ENCODE assay signal across 1 cellular context in the genomic region with DNA sequence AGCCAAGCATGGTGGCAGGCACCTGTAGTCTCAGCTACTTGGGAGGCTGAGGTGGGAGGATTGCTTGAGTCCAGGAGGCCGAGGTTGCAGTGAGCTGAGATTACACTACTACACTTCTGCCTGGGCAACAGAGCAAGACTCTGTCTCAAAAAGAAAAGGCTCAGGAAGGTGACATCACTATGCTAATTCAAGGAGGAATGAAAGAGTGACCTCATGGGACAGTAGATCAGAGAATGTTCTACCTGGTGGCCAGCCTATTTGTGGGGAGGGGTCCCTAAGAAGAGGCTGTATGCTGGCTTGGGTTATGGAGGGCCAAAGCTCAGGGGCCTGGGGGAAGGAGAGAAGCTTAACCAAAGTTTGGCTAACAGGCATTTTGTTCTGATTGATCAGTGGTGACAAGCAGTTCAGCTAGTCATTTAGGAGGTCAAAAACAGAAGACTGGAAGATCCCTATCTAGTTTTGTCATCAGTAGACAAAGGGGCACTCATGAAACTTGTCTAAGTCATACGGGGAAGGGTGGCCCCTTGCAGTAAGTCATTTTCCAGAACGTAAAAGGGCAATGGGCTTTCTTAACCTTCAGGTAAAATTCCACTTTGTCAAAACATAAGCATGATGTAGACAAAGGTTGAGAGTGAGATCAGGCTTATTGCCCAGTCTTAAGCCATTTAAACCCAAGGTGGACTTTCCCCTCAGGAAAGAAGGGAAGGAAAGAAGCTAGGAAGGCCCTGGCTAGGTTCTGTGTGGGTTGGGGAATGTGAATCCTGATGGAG.
TF ChIP-seq lines count a peak whose summit lies in the region.

No MANE protein-coding gene starts in this region.

TF ChIP-seq in GM12878, 131 proteins besides CTCF, POLR2A, EP300 and RAD21 (continued from another document and continues in another):
- TF ChIP-seq, protein P1, sequence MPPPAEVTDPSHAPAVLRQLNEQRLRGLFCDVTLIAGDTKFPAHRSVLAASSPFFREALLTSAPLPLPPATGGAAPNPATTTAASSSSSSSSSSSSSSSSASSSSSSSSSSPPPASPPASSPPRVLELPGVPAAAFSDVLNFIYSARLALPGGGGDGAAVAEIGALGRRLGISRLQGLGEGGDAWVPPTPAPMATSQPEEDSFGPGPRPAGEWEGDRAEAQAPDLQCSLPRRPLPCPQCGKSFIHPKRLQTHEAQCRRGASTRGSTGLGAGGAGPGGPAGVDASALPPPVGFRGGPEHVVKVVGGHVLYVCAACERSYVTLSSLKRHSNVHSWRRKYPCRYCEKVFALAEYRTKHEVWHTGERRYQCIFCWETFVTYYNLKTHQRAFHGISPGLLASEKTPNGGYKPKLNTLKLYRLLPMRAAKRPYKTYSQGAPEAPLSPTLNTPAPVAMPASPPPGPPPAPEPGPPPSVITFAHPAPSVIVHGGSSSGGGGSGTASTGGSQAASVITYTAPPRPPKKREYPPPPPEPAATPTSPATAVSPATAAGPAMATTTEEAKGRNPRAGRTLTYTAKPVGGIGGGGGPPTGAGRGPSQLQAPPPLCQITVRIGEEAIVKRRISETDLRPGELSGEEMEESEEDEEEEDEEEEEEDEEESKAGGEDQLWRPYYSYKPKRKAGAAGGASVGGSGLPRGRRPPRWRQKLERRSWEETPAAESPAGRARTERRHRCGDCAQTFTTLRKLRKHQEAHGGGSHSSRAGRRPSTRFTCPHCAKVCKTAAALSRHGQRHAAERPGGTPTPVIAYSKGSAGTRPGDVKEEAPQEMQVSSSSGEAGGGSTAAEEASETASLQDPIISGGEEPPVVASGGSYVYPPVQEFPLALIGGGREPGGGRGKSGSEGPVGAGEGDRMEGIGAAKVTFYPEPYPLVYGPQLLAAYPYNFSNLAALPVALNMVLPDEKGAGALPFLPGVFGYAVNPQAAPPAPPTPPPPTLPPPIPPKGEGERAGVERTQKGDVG (CRISPR knock-in tag; IDR thresholded peaks at IDR 0.05), result no peak
- TF ChIP-seq, protein P2, sequence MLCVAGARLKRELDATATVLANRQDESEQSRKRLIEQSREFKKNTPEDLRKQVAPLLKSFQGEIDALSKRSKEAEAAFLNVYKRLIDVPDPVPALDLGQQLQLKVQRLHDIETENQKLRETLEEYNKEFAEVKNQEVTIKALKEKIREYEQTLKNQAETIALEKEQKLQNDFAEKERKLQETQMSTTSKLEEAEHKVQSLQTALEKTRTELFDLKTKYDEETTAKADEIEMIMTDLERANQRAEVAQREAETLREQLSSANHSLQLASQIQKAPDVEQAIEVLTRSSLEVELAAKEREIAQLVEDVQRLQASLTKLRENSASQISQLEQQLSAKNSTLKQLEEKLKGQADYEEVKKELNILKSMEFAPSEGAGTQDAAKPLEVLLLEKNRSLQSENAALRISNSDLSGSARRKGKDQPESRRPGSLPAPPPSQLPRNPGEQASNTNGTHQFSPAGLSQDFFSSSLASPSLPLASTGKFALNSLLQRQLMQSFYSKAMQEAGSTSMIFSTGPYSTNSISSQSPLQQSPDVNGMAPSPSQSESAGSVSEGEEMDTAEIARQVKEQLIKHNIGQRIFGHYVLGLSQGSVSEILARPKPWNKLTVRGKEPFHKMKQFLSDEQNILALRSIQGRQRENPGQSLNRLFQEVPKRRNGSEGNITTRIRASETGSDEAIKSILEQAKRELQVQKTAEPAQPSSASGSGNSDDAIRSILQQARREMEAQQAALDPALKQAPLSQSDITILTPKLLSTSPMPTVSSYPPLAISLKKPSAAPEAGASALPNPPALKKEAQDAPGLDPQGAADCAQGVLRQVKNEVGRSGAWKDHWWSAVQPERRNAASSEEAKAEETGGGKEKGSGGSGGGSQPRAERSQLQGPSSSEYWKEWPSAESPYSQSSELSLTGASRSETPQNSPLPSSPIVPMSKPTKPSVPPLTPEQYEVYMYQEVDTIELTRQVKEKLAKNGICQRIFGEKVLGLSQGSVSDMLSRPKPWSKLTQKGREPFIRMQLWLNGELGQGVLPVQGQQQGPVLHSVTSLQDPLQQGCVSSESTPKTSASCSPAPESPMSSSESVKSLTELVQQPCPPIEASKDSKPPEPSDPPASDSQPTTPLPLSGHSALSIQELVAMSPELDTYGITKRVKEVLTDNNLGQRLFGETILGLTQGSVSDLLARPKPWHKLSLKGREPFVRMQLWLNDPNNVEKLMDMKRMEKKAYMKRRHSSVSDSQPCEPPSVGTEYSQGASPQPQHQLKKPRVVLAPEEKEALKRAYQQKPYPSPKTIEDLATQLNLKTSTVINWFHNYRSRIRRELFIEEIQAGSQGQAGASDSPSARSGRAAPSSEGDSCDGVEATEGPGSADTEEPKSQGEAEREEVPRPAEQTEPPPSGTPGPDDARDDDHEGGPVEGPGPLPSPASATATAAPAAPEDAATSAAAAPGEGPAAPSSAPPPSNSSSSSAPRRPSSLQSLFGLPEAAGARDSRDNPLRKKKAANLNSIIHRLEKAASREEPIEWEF (IDR thresholded peaks at IDR 0.05; ENCODE audit: insufficient replicate concordance, low read depth, low read length), result peak; percentile 49
- TF ChIP-seq MXI1 (IDR thresholded peaks at IDR 0.05; ENCODE audit: low read depth, low read length) (no peak), IKZF1 (conservative IDR thresholded peaks at IDR 0.05) (peak; percentile 55), PML (IDR thresholded peaks at IDR 0.05; ENCODE audit: low read length) (peak; percentile 17; the same call in 1 of the 2 replicates), CHD1 (IDR thresholded peaks at IDR 0.05; ENCODE audit: low read depth, low read length) (no peak), CEBPB (IDR thresholded peaks at IDR 0.05; ENCODE audit: borderline replicate concordance in 1 of 2, low read depth in 2 of 2, low read length in 2 of 2) (peak in 1 of 2 experiments; percentile 67; a peak in 1 of 4 replicates), SMC3 (IDR thresholded peaks at IDR 0.05; ENCODE audit: borderline replicate concordance, low read length) (no peak; the same call in 1 of the 2 replicates), RAD51 (IDR thresholded peaks at IDR 0.05) (no peak), POLR2AphosphoS2 (IDR thresholded peaks at IDR 0.05; ENCODE audit: low read depth, low read length) (no peak), SMARCA5 (IDR thresholded peaks at IDR 0.05) (peak; percentile 48; the same call in 1 of the 2 replicates), GABPA (IDR thresholded peaks at IDR 0.05; ENCODE audit: low read depth) (peak; percentile 51; the same call in 1 of the 2 replicates), SPI1 (IDR thresholded peaks at IDR 0.05; ENCODE audit: borderline replicate concordance, insufficient read depth, low read depth, low read length) (no peak), JUNB (IDR thresholded peaks at IDR 0.05) (peak; percentile 95), NBN (IDR thresholded peaks at IDR 0.05) (no peak), ZNF384 (IDR thresholded peaks at IDR 0.05; ENCODE audit: borderline replicate concordance, low read depth, low read length) (no peak), BCL11A (IDR thresholded peaks at IDR 0.05; ENCODE audit: low read depth, low read length) (peak; percentile 77)
- TF ChIP-seq, protein P3, sequence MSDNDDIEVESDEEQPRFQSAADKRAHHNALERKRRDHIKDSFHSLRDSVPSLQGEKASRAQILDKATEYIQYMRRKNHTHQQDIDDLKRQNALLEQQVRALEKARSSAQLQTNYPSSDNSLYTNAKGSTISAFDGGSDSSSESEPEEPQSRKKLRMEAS (IDR thresholded peaks at IDR 0.05; ENCODE audit: low read depth, low read length), result no peak
- TF ChIP-seq, protein P4, sequence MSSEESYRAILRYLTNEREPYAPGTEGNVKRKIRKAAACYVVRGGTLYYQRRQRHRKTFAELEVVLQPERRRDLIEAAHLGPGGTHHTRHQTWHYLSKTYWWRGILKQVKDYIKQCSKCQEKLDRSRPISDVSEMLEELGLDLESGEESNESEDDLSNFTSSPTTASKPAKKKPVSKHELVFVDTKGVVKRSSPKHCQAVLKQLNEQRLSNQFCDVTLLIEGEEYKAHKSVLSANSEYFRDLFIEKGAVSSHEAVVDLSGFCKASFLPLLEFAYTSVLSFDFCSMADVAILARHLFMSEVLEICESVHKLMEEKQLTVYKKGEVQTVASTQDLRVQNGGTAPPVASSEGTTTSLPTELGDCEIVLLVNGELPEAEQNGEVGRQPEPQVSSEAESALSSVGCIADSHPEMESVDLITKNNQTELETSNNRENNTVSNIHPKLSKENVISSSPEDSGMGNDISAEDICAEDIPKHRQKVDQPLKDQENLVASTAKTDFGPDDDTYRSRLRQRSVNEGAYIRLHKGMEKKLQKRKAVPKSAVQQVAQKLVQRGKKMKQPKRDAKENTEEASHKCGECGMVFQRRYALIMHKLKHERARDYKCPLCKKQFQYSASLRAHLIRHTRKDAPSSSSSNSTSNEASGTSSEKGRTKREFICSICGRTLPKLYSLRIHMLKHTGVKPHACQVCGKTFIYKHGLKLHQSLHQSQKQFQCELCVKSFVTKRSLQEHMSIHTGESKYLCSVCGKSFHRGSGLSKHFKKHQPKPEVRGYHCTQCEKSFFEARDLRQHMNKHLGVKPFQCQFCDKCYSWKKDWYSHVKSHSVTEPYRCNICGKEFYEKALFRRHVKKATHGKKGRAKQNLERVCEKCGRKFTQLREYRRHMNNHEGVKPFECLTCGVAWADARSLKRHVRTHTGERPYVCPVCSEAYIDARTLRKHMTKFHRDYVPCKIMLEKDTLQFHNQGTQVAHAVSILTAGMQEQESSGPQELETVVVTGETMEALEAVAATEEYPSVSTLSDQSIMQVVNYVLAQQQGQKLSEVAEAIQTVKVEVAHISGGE (CRISPR knock-in tag; IDR thresholded peaks at IDR 0.05), result no peak
- TF ChIP-seq, protein P5, sequence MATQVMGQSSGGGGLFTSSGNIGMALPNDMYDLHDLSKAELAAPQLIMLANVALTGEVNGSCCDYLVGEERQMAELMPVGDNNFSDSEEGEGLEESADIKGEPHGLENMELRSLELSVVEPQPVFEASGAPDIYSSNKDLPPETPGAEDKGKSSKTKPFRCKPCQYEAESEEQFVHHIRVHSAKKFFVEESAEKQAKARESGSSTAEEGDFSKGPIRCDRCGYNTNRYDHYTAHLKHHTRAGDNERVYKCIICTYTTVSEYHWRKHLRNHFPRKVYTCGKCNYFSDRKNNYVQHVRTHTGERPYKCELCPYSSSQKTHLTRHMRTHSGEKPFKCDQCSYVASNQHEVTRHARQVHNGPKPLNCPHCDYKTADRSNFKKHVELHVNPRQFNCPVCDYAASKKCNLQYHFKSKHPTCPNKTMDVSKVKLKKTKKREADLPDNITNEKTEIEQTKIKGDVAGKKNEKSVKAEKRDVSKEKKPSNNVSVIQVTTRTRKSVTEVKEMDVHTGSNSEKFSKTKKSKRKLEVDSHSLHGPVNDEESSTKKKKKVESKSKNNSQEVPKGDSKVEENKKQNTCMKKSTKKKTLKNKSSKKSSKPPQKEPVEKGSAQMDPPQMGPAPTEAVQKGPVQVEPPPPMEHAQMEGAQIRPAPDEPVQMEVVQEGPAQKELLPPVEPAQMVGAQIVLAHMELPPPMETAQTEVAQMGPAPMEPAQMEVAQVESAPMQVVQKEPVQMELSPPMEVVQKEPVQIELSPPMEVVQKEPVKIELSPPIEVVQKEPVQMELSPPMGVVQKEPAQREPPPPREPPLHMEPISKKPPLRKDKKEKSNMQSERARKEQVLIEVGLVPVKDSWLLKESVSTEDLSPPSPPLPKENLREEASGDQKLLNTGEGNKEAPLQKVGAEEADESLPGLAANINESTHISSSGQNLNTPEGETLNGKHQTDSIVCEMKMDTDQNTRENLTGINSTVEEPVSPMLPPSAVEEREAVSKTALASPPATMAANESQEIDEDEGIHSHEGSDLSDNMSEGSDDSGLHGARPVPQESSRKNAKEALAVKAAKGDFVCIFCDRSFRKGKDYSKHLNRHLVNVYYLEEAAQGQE (IDR thresholded peaks at IDR 0.05; ENCODE audit: low read depth, low read length), result no peak
- TF ChIP-seq, protein P6, sequence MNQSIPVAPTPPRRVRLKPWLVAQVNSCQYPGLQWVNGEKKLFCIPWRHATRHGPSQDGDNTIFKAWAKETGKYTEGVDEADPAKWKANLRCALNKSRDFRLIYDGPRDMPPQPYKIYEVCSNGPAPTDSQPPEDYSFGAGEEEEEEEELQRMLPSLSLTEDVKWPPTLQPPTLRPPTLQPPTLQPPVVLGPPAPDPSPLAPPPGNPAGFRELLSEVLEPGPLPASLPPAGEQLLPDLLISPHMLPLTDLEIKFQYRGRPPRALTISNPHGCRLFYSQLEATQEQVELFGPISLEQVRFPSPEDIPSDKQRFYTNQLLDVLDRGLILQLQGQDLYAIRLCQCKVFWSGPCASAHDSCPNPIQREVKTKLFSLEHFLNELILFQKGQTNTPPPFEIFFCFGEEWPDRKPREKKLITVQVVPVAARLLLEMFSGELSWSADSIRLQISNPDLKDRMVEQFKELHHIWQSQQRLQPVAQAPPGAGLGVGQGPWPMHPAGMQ (IDR thresholded peaks at IDR 0.05; ENCODE audit: borderline replicate concordance), result no peak
- TF ChIP-seq, protein P7, sequence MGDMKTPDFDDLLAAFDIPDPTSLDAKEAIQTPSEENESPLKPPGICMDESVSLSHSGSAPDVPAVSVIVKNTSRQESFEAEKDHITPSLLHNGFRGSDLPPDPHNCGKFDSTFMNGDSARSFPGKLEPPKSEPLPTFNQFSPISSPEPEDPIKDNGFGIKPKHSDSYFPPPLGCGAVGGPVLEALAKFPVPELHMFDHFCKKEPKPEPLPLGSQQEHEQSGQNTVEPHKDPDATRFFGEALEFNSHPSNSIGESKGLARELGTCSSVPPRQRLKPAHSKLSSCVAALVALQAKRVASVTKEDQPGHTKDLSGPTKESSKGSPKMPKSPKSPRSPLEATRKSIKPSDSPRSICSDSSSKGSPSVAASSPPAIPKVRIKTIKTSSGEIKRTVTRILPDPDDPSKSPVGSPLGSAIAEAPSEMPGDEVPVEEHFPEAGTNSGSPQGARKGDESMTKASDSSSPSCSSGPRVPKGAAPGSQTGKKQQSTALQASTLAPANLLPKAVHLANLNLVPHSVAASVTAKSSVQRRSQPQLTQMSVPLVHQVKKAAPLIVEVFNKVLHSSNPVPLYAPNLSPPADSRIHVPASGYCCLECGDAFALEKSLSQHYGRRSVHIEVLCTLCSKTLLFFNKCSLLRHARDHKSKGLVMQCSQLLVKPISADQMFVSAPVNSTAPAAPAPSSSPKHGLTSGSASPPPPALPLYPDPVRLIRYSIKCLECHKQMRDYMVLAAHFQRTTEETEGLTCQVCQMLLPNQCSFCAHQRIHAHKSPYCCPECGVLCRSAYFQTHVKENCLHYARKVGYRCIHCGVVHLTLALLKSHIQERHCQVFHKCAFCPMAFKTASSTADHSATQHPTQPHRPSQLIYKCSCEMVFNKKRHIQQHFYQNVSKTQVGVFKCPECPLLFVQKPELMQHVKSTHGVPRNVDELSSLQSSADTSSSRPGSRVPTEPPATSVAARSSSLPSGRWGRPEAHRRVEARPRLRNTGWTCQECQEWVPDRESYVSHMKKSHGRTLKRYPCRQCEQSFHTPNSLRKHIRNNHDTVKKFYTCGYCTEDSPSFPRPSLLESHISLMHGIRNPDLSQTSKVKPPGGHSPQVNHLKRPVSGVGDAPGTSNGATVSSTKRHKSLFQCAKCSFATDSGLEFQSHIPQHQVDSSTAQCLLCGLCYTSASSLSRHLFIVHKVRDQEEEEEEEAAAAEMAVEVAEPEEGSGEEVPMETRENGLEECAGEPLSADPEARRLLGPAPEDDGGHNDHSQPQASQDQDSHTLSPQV (IDR thresholded peaks at IDR 0.05), result no peak
- TF ChIP-seq, protein P8, sequence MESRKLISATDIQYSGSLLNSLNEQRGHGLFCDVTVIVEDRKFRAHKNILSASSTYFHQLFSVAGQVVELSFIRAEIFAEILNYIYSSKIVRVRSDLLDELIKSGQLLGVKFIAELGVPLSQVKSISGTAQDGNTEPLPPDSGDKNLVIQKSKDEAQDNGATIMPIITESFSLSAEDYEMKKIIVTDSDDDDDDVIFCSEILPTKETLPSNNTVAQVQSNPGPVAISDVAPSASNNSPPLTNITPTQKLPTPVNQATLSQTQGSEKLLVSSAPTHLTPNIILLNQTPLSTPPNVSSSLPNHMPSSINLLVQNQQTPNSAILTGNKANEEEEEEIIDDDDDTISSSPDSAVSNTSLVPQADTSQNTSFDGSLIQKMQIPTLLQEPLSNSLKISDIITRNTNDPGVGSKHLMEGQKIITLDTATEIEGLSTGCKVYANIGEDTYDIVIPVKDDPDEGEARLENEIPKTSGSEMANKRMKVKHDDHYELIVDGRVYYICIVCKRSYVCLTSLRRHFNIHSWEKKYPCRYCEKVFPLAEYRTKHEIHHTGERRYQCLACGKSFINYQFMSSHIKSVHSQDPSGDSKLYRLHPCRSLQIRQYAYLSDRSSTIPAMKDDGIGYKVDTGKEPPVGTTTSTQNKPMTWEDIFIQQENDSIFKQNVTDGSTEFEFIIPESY (IDR thresholded peaks at IDR 0.05), result no peak
